22 cellular contexts compared by ENCODE assay signal in the genomic region with DNA sequence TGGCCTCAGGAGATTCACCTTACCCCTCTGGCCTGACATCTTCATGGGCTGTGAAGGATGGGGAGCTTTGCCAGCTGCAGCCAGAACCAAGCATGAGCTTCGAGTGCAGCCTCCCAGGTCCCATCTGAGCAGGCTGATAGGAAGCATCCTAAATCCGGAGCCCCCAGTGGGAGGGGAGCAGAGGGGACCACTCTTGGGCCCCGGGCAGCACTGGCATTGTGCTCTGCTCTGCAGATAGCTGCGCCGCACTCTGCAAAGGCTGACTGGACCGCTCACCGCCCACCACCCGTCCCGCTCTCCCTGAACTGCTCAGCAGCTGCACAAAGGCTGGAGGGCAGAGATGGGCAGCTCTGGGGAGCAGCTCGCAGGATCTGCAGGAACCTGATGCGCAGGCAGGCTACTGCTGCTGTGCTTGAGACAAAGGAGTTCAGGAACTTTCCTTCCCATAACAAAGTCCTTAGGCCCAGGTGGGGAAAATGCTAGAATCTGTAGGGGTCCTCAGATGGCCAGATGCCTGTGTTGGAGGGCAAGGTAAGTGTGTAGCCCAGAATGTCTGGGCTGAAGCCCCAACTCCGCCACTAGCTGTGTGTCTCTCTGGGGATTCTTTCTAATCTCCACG. TPM values are rescaled to one million over a fixed set of nuclear protein-coding genes. Genes with fewer than 3 reads are reported as not detected.
DNase-seq lines count a peak whose midpoint lies in the region; ATAC-seq, FAIRE-seq and TF ChIP-seq lines count a peak whose summit lies in the region.
"Had no signal": no experiment of that assay in that cellular context is flagged by ENCODE, and none has a peak within 500 bp of the region (broad histone marks: within the 10 kb centered on the region; RNA-seq: fewer than 3 reads in every experiment).

No MANE protein-coding gene starts in this region.

- ATAC-seq in GM23338 (peak; percentile 18; the same call in 2 of the 3 replicates), left lobe of liver (no peak)
- no peak for ATAC-seq in activated CD8-positive, alpha-beta memory T cell treated with anti-CD3 and anti-CD28 coated beads, Interleukin-2, amount 10 ng/mL, durations not matched to agents 7 days and 5 days
- no peak for ATAC-seq in stimulated activated naive B cell treated with anti-CD40 and anti-IgM and Interleukin-4, amounts not matched to agents 10 μg/mL and 1 μg/mL and 100 μg/mL, for 72 hours (replicated peaks)
- no peak for ATAC-seq in activated naive CD4-positive, alpha-beta T cell treated with anti-CD3 and anti-CD28 coated beads, Interleukin-2, amount 50 U/mL, for 72 hours
- ATAC-seq: Right ventricle myocardium inferior had no signal

- H3K4me1 ChIP-seq in GM23338 (ENCODE audit: insufficient read depth) (no peaks in the 10 kb centered on the region), endothelial cell of umbilical vein (ENCODE audit: control insufficient read depth, extremely low read depth, insufficient read depth, low read length) (peaks cover 37% of the 10 kb centered on the region)
- H3K4me1 ChIP-seq: Caco-2 had no signal

- no peak for TF ChIP-seq CTCF in GM23338 (conservative IDR thresholded peaks at IDR 0.05; ENCODE audit: low read depth in 2 of 2)
- no peak for TF ChIP-seq CTCF in endothelial cell of umbilical vein (IDR thresholded peaks at IDR 0.05; ENCODE audit: extremely low read depth in 1 of 2, insufficient read depth in 1 of 2, low read depth in 1 of 2, low read length in 2 of 2)

- no TSS peak for BruUV-seq in endothelial cell of umbilical vein (replicated peaks; lab: Mats Ljungman, UMichigan)

- POLR2A ChIA-PET in endothelial cell of umbilical vein (lab: Charles Lee) = no interaction called here

- H3K9ac ChIP-seq in endothelial cell of umbilical vein (replicated peaks; ENCODE audit: extremely low read depth, insufficient read depth, low read length) = no peak overlapping the region

- DNase-seq in GM23338 (ENCODE audit: low spot score) = no peak
- DNase-seq in activated CD8-positive, alpha-beta memory T cell treated with anti-CD3 and anti-CD28 coated beads, Interleukin-2, amount 10 ng/mL, durations not matched to agents 7 days and 5 days = peak; percentile 26
- DNase-seq in endothelial cell of umbilical vein (ENCODE audit: low read depth, low spot score) = no peak
- DNase-seq in stimulated activated naive B cell treated with anti-CD40 and anti-IgM and Interleukin-4, amounts not matched to agents 10 μg/mL and 1 μg/mL and 100 μg/mL, for 72 hours = no peak
- DNase-seq in activated CD4-positive, alpha-beta T cell treated with anti-CD3 and anti-CD28 coated beads for 1 hour = no peak
- no peak for DNase-seq in left lobe of liver (ENCODE audit: low spot score)
- DNase-seq in activated naive CD4-positive, alpha-beta T cell treated with anti-CD3 and anti-CD28 coated beads, Interleukin-2, amount 50 U/mL, for 72 hours (ENCODE audit: low spot score in 2 of 2) = no peak
- DNase-seq: Caco-2; CD4-positive, alpha-beta memory T cell; DMS 273 treated with DMSO at 0.1 percent for 48 hours; DMS79 treated with DMSO at 0.1 percent for 48 hours; GOT3; Karpas-422; MM.1S; NCI-H1048; NCI-H1417 treated with DMSO at 0.1 percent for 48 hours; NCI-H187; NCI-H446; NCI-H526; OCI-M1 had no signal

- H3K4me3 ChIP-seq in GM23338 (no peak overlapping the region), endothelial cell of umbilical vein (replicated peaks in 1 of 3; ENCODE audit: insufficient read depth in 1 of 3, low read depth in 1 of 3, low read length in 3 of 3) (no peak overlapping the region)
- H3K4me3 ChIP-seq: GM12878 had no signal

- H3K27me3 ChIP-seq in GM23338 (ENCODE audit: insufficient read depth) = no peaks in the 10 kb centered on the region
- no peaks in the 10 kb centered on the region for H3K27me3 ChIP-seq in endothelial cell of umbilical vein (ENCODE audit: control insufficient read depth in 2 of 2, insufficient read depth in 2 of 2, low read length in 2 of 2)

- H3K9me2 ChIP-seq in GM23338 (ENCODE audit: insufficient read depth) = no peaks in the 10 kb centered on the region

- H3K79me2 ChIP-seq in GM23338 (replicated peaks; ENCODE audit: insufficient read depth) (no peaks in the 10 kb centered on the region), endothelial cell of umbilical vein (ENCODE audit: control insufficient read depth, insufficient read depth, low read length) (peaks cover 8% of the 10 kb centered on the region)

- H3K9me3 Mint-ChIP-seq in GM23338 = peaks cover 4% of the 10 kb centered on the region
- H3K9me3 Mint-ChIP-seq in activated CD8-positive, alpha-beta memory T cell treated with anti-CD3 and anti-CD28 coated beads, Interleukin-2, amount 10 ng/mL, durations not matched to agents 7 days and 5 days (ENCODE audit: low read depth) = no peaks in the 10 kb centered on the region
- no peaks in the 10 kb centered on the region for H3K9me3 Mint-ChIP-seq in stimulated activated naive B cell treated with anti-CD40 and anti-IgM and Interleukin-4, amounts not matched to agents 10 μg/mL and 1 μg/mL and 100 μg/mL, for 72 hours
- H3K9me3 Mint-ChIP-seq in activated naive CD4-positive, alpha-beta T cell treated with anti-CD3 and anti-CD28 coated beads, Interleukin-2, amount 50 U/mL, for 72 hours = no peaks in the 10 kb centered on the region
- H3K9me3 Mint-ChIP-seq: CD4-positive, alpha-beta memory T cell had no signal

- H3K4me2 ChIP-seq in GM23338 = no peak overlapping the region
- H3K4me2 ChIP-seq in endothelial cell of umbilical vein (ENCODE audit: insufficient read depth, low read length) = no peak overlapping the region

- TF ChIP-seq POLR2A in endothelial cell of umbilical vein (IDR thresholded peaks at IDR 0.05; ENCODE audit: low read depth, low read length) = no peak

- no peaks in the 10 kb centered on the region for H4K20me1 ChIP-seq in GM23338 (replicated peaks; ENCODE audit: insufficient read depth)
- no peaks in the 10 kb centered on the region for H4K20me1 ChIP-seq in endothelial cell of umbilical vein (replicated peaks; ENCODE audit: control insufficient read depth, extremely low read depth, insufficient read depth, low read length)

- H2AFZ ChIP-seq in GM23338 (no peak overlapping the region), endothelial cell of umbilical vein (ENCODE audit: low read depth, low read length) (no peak overlapping the region)

- no peaks in the 10 kb centered on the region for H3F3A ChIP-seq in GM23338 (replicated peaks; ENCODE audit: low read depth)

- H3K36me3 ChIP-seq in GM23338 (ENCODE audit: insufficient read depth) (no peaks in the 10 kb centered on the region), endothelial cell of umbilical vein (ENCODE audit: control insufficient read depth in 2 of 2, extremely low read depth in 1 of 2, insufficient read depth in 2 of 2, low read length in 2 of 2) (peaks cover 3 to 12% of the 10 kb centered on the region in 2 experiments)

- H3K4me3 Mint-ChIP-seq in GM23338 = no peak overlapping the region
- H3K4me3 Mint-ChIP-seq in activated CD8-positive, alpha-beta memory T cell treated with anti-CD3 and anti-CD28 coated beads, Interleukin-2, amount 10 ng/mL, durations not matched to agents 7 days and 5 days = no peak overlapping the region
- H3K4me3 Mint-ChIP-seq in stimulated activated naive B cell treated with anti-CD40 and anti-IgM and Interleukin-4, amounts not matched to agents 10 μg/mL and 1 μg/mL and 100 μg/mL, for 72 hours = no peak overlapping the region
- H3K4me3 Mint-ChIP-seq: CD4-positive, alpha-beta memory T cell had no signal

- H3K27ac ChIP-seq in GM23338 (ENCODE audit: low read depth) (no peak overlapping the region), endothelial cell of umbilical vein (ENCODE audit: insufficient read depth, low read depth, low read length) (peak overlapping the region; percentile 45)

- CTCF ChIA-PET in activated CD8-positive, alpha-beta memory T cell treated with anti-CD3 and anti-CD28 coated beads, Interleukin-2, amount 10 ng/mL, durations not matched to agents 7 days and 5 days (lab: Charles Lee) = interaction anchor here (1.6 to 9.2 kb wide), 2 partner anchors 55 to 104 kb away, joined by 4 to 87 read pairs; no protein-coding TSS in a partner anchor
- CTCF ChIA-PET in endothelial cell of umbilical vein (lab: Charles Lee) = interaction anchor here (0.9 to 16.9 kb wide), 6 partner anchors 10 to 190 kb away, joined by 3 to 445 read pairs (median 16); no protein-coding TSS in a partner anchor

- H3K36me3 Mint-ChIP-seq in GM23338 (ENCODE audit: low read depth) = no peaks in the 10 kb centered on the region
- H3K36me3 Mint-ChIP-seq in activated CD8-positive, alpha-beta memory T cell treated with anti-CD3 and anti-CD28 coated beads, Interleukin-2, amount 10 ng/mL, durations not matched to agents 7 days and 5 days = no peaks in the 10 kb centered on the region
- peaks cover 6 to 12% of the 10 kb centered on the region in 2 donors for H3K36me3 Mint-ChIP-seq in stimulated activated naive B cell treated with anti-CD40 and anti-IgM and Interleukin-4, amounts not matched to agents 10 μg/mL and 1 μg/mL and 100 μg/mL, for 72 hours
- H3K36me3 Mint-ChIP-seq in activated naive CD4-positive, alpha-beta T cell treated with anti-CD3 and anti-CD28 coated beads, Interleukin-2, amount 50 U/mL, for 72 hours = no peaks in the 10 kb centered on the region
- H3K36me3 Mint-ChIP-seq: CD4-positive, alpha-beta memory T cell had no signal

- dilution Hi-C loops in endothelial cell of umbilical vein (cut with MboI; ENCODE audit: extremely low pct_ligation_motif_present, low sequenced_read_pairs) = no loop called here

- H3K9me3 ChIP-seq in endothelial cell of umbilical vein (replicated peaks; ENCODE audit: control insufficient read depth, insufficient read depth, low read length) = no peaks in the 10 kb centered on the region
- H3K9me3 ChIP-seq: Caco-2 had no signal

- no peaks in the 10 kb centered on the region for H3K9me1 ChIP-seq in endothelial cell of umbilical vein (replicated peaks; ENCODE audit: control insufficient read depth, extremely low read depth, insufficient read depth, low read length)

- intact Hi-C loops in endothelial cell of umbilical vein (cut with micrococcal nuclease) = loop anchor here (1.0 to 10.0 kb wide), 5 partner anchors 54 to 962 kb away; no protein-coding TSS in a partner anchor

- no peak for FAIRE-seq in endothelial cell of umbilical vein (lab: Jason Lieb, UNC)
- FAIRE-seq: GM12878 had no signal

- H3K27ac Mint-ChIP-seq in GM23338 = no peak overlapping the region
- H3K27ac Mint-ChIP-seq in activated CD8-positive, alpha-beta memory T cell treated with anti-CD3 and anti-CD28 coated beads, Interleukin-2, amount 10 ng/mL, durations not matched to agents 7 days and 5 days = no peak overlapping the region
- H3K27ac Mint-ChIP-seq in stimulated activated naive B cell treated with anti-CD40 and anti-IgM and Interleukin-4, amounts not matched to agents 10 μg/mL and 1 μg/mL and 100 μg/mL, for 72 hours = peak overlapping the region; percentile 37
- peak overlapping the region in 1 of 2 donors; percentile 44 for H3K27ac Mint-ChIP-seq in activated naive CD4-positive, alpha-beta T cell treated with anti-CD3 and anti-CD28 coated beads, Interleukin-2, amount 50 U/mL, for 72 hours
- H3K27ac Mint-ChIP-seq: CD4-positive, alpha-beta memory T cell had no signal

- H3K27me3 Mint-ChIP-seq in GM23338 (ENCODE audit: insufficient read depth, low read depth, poor library complexity) = peaks cover 8% of the 10 kb centered on the region
- peaks cover 2% of the 10 kb centered on the region for H3K27me3 Mint-ChIP-seq in activated CD8-positive, alpha-beta memory T cell treated with anti-CD3 and anti-CD28 coated beads, Interleukin-2, amount 10 ng/mL, durations not matched to agents 7 days and 5 days
- H3K27me3 Mint-ChIP-seq in stimulated activated naive B cell treated with anti-CD40 and anti-IgM and Interleukin-4, amounts not matched to agents 10 μg/mL and 1 μg/mL and 100 μg/mL, for 72 hours = peaks cover 0 to 3% of the 10 kb centered on the region in 2 donors
- H3K27me3 Mint-ChIP-seq: CD4-positive, alpha-beta memory T cell had no signal

- peaks cover 13% of the 10 kb centered on the region; the same call in 2 of the 3 replicates for H3K4me1 Mint-ChIP-seq in GM23338
- no peaks in the 10 kb centered on the region for H3K4me1 Mint-ChIP-seq in activated CD8-positive, alpha-beta memory T cell treated with anti-CD3 and anti-CD28 coated beads, Interleukin-2, amount 10 ng/mL, durations not matched to agents 7 days and 5 days
- peaks cover 13 to 43% of the 10 kb centered on the region in 2 donors for H3K4me1 Mint-ChIP-seq in stimulated activated naive B cell treated with anti-CD40 and anti-IgM and Interleukin-4, amounts not matched to agents 10 μg/mL and 1 μg/mL and 100 μg/mL, for 72 hours
- H3K4me1 Mint-ChIP-seq: CD4-positive, alpha-beta memory T cell had no signal

RNA-seq across cellular contexts. Expression of a gene that starts 51.8 kb away (rescaled TPM):
- total RNA-seq in GM23338 (2014; rRNA removed; shearing (Covaris generic)) = 10.7 and 11.3 TPM in 2 replicates
- polyA plus RNA-seq in GM23338 (2016; fragmentation: Nextera tagmentation; extraction: Ambion mirVana) (4.8 and 5.5 TPM in 2 replicates), endothelial cell of umbilical vein (8.0 and 8.6 TPM in 2 replicates)
- not detected for total RNA-seq in activated CD8-positive, alpha-beta memory T cell treated with anti-CD3 and anti-CD28 coated beads, Interleukin-2, amount 10 ng/mL, durations not matched to agents 7 days and 5 days
- total RNA-seq in endothelial cell of umbilical vein (48.6 and 50.3 TPM in 2 replicates), left lobe of liver (0.13 TPM)
- polyA plus RNA-seq in endothelial cell of umbilical vein (2011; cell fraction: cytosol; rRNA removed) = 10.2 and 10.4 TPM in 2 replicates
- polyA plus RNA-seq in endothelial cell of umbilical vein (2011; cell fraction: nucleus; rRNA removed) = 33.5 and 38.8 TPM in 2 replicates
- polyA plus RNA-seq in endothelial cell of umbilical vein (2012) = 56.6 and 69.1 TPM in 2 replicates
- 23.0 and 28.5 TPM in 2 replicates for polyA minus RNA-seq in endothelial cell of umbilical vein
- not detected for polyA minus RNA-seq in endothelial cell of umbilical vein (2011; cell fraction: cytosol; rRNA and poly(A)+ RNA removed)
- polyA minus RNA-seq in endothelial cell of umbilical vein (2011; cell fraction: nucleus; rRNA and poly(A)+ RNA removed) = 47.4 and 50.7 TPM in 2 replicates
- total RNA-seq in activated naive CD4-positive, alpha-beta T cell treated with anti-CD3 and anti-CD28 coated beads, Interleukin-2, amount 50 U/mL, for 72 hours = not detected
- polyA plus RNA-seq: CD4-positive, alpha-beta memory T cell had no signal

Comparison
In these comparisons a context has a peak if more than half of its experiments do, and no peak if none do; other contexts are left out.
1. RNA of a gene that starts 51.8 kb away (total RNA-seq): 48.6 to 50.3 TPM in endothelial cell of umbilical vein and 10.7 to 11.3 TPM in GM23338; 0.13 TPM in left lobe of liver (single experiment), not detected in activated CD8-positive, alpha-beta memory T cell treated with anti-CD3 and anti-CD28 coated beads, Interleukin-2, amount 10 ng/mL, durations not matched to agents 7 days and 5 days and not detected in activated naive CD4-positive, alpha-beta T cell treated with anti-CD3 and anti-CD28 coated beads, Interleukin-2, amount 50 U/mL, for 72 hours; every median in the first group is over 10 times any median in the second.